Comparison of ENCODE assay signal across 17 cellular contexts in genomic region chr3:4547799-4548198, GRCh38.
"Had no signal": no experiment of that assay in that cellular context is flagged by ENCODE, and none has a peak within 500 bp of the region (broad histone marks: within the 10 kb centered on the region; RNA-seq: fewer than 3 reads in every experiment).

No MANE protein-coding gene starts in this region.

- DNase-seq: activated CD4-positive, alpha-beta T cell treated with anti-CD3 and anti-CD28 coated beads, Interleukin-2, amount 50 U/mL, for 4 hours; activated gamma-delta T cell treated with Interleukin-2 at 50 U/mL for 16 hours; amygdala; caudate nucleus; effector memory CD8-positive, alpha-beta T cell; foreskin fibroblast; hippocampal formation; islet precursor cell; left colon; mammary epithelial cell; sigmoid colon; stimulated activated CD4-positive, alpha-beta T cell treated with anti-CD3 and anti-CD28 coated beads, Interleukin-4, amount 100 ng/mL, for 4 hours; stimulated activated naive B cell treated with anti-CD40 and anti-IgM and Interleukin-4, amounts not matched to agents 10 μg/mL and 1 μg/mL and 100 μg/mL, for 72 hours; WERI-Rb-1 had no signal

- H3K27me3 Mint-ChIP-seq: activated naive CD8-positive, alpha-beta T cell; effector memory CD8-positive, alpha-beta T cell; stimulated activated naive B cell treated with anti-CD40 and anti-IgM and Interleukin-4, amounts not matched to agents 10 μg/mL and 1 μg/mL and 100 μg/mL, for 72 hours had no signal

- H3K27me3 ChIP-seq: neural progenitor cell, sigmoid colon had no signal

- H3K36me3 ChIP-seq: neural progenitor cell, sigmoid colon, WERI-Rb-1 had no signal

- H3K9me3 ChIP-seq: sigmoid colon had no signal

- H3K9ac ChIP-seq: neural progenitor cell had no signal

- ATAC-seq: effector memory CD8-positive, alpha-beta T cell; left colon; stimulated activated naive B cell treated with anti-CD40 and anti-IgM and Interleukin-4, amounts not matched to agents 10 μg/mL and 1 μg/mL and 100 μg/mL, for 72 hours had no signal

- H3K9me3 Mint-ChIP-seq: effector memory CD8-positive, alpha-beta T cell; neural progenitor cell; T-helper 1 cell treated with Interleukin-12 subunit alpha and Interleukin-12 subunit beta and Interleukin-4 antibody, amounts not matched to agents 30 μg/mL and 1 μg/mL, for 36 hours had no signal

- H3K4me3 ChIP-seq: neural progenitor cell, sigmoid colon had no signal

- H3K4me1 ChIP-seq: neural progenitor cell had no signal

- H3K36me3 Mint-ChIP-seq: neural progenitor cell had no signal

- H3K4me1 Mint-ChIP-seq: neural progenitor cell had no signal

- H3K4me3 Mint-ChIP-seq: activated naive CD8-positive, alpha-beta T cell; effector memory CD8-positive, alpha-beta T cell; neural progenitor cell; stimulated activated naive B cell treated with anti-CD40 and anti-IgM and Interleukin-4, amounts not matched to agents 10 μg/mL and 1 μg/mL and 100 μg/mL, for 72 hours; T-helper 1 cell treated with Interleukin-12 subunit alpha and Interleukin-12 subunit beta and Interleukin-4 antibody, amounts not matched to agents 30 μg/mL and 1 μg/mL, for 36 hours had no signal

- H3K27ac Mint-ChIP-seq: activated naive CD8-positive, alpha-beta T cell; neural progenitor cell; T-helper 1 cell treated with Interleukin-12 subunit alpha and Interleukin-12 subunit beta and Interleukin-4 antibody, amounts not matched to agents 30 μg/mL and 1 μg/mL, for 36 hours had no signal

- H2AFZ ChIP-seq: neural progenitor cell had no signal

- H3K27ac ChIP-seq: neural progenitor cell, WERI-Rb-1 had no signal

- H3K4me2 ChIP-seq: neural progenitor cell had no signal
